ENCODE assay signal across 8 cellular contexts in the genomic region with DNA sequence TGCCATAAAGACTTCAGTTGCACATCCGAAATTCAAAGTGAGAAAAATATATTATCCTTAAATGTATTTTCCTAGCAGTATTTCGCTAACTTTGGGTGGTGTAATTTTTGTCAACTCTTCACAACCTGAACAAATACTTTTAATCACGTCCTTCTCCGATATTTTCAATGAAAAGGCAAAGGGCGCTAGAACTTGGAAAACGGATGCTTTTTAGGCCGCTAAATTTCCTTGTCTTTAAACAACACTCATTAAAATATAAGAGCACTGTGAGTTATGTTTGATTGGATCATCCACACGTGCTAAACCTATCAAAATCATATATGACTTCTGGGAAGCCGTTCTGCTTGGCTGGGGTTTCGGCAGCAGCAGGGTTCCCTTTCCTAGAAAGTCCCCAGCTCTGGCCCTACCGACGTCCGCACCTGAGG.
DNase-seq lines count a peak whose midpoint lies in the region; ATAC-seq and TF ChIP-seq lines count a peak whose summit lies in the region.

No MANE protein-coding gene starts in this region.

- H3K27ac ChIP-seq in layer of hippocampus (ENCODE audit: low read depth, low read length): peak overlapping the region; percentile 78
- peak overlapping the region; percentile 92 to 94 for H3K27ac ChIP-seq in tibial artery

- peak overlapping the region; percentile 78 to 80 for H3K4me3 ChIP-seq in tibial artery

- no peaks in the 10 kb centered on the region for H3K36me3 ChIP-seq in tibial artery

- H3K4me1 Mint-ChIP-seq in activated naive CD4-positive, alpha-beta T cell treated with anti-CD3 and anti-CD28 coated beads, Interleukin-2, amount 10 ng/mL, durations not matched to agents 7 days and 5 days: peaks cover 28% of the 10 kb centered on the region
- H3K4me1 Mint-ChIP-seq in activated naive CD8-positive, alpha-beta T cell (ENCODE audit: low read depth): peaks cover 34% of the 10 kb centered on the region

- CTCF ChIA-PET in activated naive CD4-positive, alpha-beta T cell treated with anti-CD3 and anti-CD28 coated beads, Interleukin-2, amount 10 ng/mL, durations not matched to agents 7 days and 5 days (lab: Charles Lee): interaction anchor here (1.8 kb wide), 1 partner anchor 46 kb away, joined by 3 read pairs; no protein-coding TSS in a partner anchor

- H3K27me3 ChIP-seq in layer of hippocampus (ENCODE audit: control insufficient read depth, insufficient read depth, low read length): no peaks in the 10 kb centered on the region
- no peaks in the 10 kb centered on the region for H3K27me3 ChIP-seq in tibial artery

- intact Hi-C loops in tibial artery (cut with DNase I; ENCODE audit: low total_unique reads): loop anchor here (2.0 to 10.0 kb wide), 2 partner anchors 232 to 332 kb away; no protein-coding TSS in a partner anchor

- no peak for TF ChIP-seq CTCF in tibial artery (IDR thresholded peaks at IDR 0.05)

- H3K4me3 Mint-ChIP-seq in activated naive CD4-positive, alpha-beta T cell treated with anti-CD3 and anti-CD28 coated beads, Interleukin-2, amount 10 ng/mL, durations not matched to agents 7 days and 5 days: peak overlapping the region; percentile 100
- peak overlapping the region; percentile 99 for H3K4me3 Mint-ChIP-seq in activated naive CD8-positive, alpha-beta T cell

- ATAC-seq in GM18909 (IDR thresholded peaks at IDR 0.05; ENCODE audit: poor library complexity, unreplicated experiment) (no peak), HG03460 (IDR thresholded peaks at IDR 0.05; ENCODE audit: unreplicated experiment) (no peak), GM21423 (IDR thresholded peaks at IDR 0.05; ENCODE audit: unreplicated experiment) (no peak)

- H3K27me3 Mint-ChIP-seq in activated naive CD4-positive, alpha-beta T cell treated with anti-CD3 and anti-CD28 coated beads, Interleukin-2, amount 10 ng/mL, durations not matched to agents 7 days and 5 days: no peaks in the 10 kb centered on the region
- H3K27me3 Mint-ChIP-seq in activated naive CD8-positive, alpha-beta T cell: no peaks in the 10 kb centered on the region

- peak overlapping the region; percentile 98 for H3K27ac Mint-ChIP-seq in activated naive CD4-positive, alpha-beta T cell treated with anti-CD3 and anti-CD28 coated beads, Interleukin-2, amount 10 ng/mL, durations not matched to agents 7 days and 5 days
- H3K27ac Mint-ChIP-seq in activated naive CD8-positive, alpha-beta T cell: peak overlapping the region; percentile 98

- no peak for DNase-seq in activated naive CD4-positive, alpha-beta T cell treated with anti-CD3 and anti-CD28 coated beads, Interleukin-2, amount 10 ng/mL, durations not matched to agents 7 days and 5 days
- no peak for DNase-seq in activated naive CD4-positive, alpha-beta T cell treated with anti-CD3 and anti-CD28 coated beads, Interleukin-2, amount 50 U/mL, for 16 hours
- no peak for DNase-seq in tibial artery

- peaks cover 0 to 29% (median 21%) of the 10 kb centered on the region in 4 donors for H3K4me1 ChIP-seq in tibial artery

- H3K9me3 Mint-ChIP-seq in activated naive CD4-positive, alpha-beta T cell treated with anti-CD3 and anti-CD28 coated beads, Interleukin-2, amount 10 ng/mL, durations not matched to agents 7 days and 5 days: peaks cover 1% of the 10 kb centered on the region
- H3K9me3 Mint-ChIP-seq in activated naive CD8-positive, alpha-beta T cell (ENCODE audit: low read depth): no peaks in the 10 kb centered on the region

- H3K36me3 Mint-ChIP-seq in activated naive CD4-positive, alpha-beta T cell treated with anti-CD3 and anti-CD28 coated beads, Interleukin-2, amount 10 ng/mL, durations not matched to agents 7 days and 5 days: peaks cover 12% of the 10 kb centered on the region
- peaks cover 9% of the 10 kb centered on the region for H3K36me3 Mint-ChIP-seq in activated naive CD8-positive, alpha-beta T cell

- H3K9me3 ChIP-seq in tibial artery: no peaks in the 10 kb centered on the region
